Comparison of ENCODE assay signal across 13 cellular contexts in genomic region chr7:133365892-133366291, GRCh38.
DNase-seq lines count a peak whose midpoint lies in the region; ATAC-seq, FAIRE-seq and TF ChIP-seq lines count a peak whose summit lies in the region.
"Had no signal": no experiment of that assay in that cellular context is flagged by ENCODE, and none has a peak within 500 bp of the region (broad histone marks: within the 10 kb centered on the region; RNA-seq: fewer than 3 reads in every experiment).

No MANE protein-coding gene starts in this region.

- H3K4me1 ChIP-seq in mesendoderm (ENCODE audit: control insufficient read depth, low read depth, low read length) (peaks cover 21% of the 10 kb centered on the region), PC-3 (ENCODE audit: insufficient read depth, low read length) (no peaks in the 10 kb centered on the region)

- CTCF ChIA-PET in RWPE1 (lab: Yijun Ruan, JAX) (no interaction called here), PC-3 (lab: Charles Lee) (no interaction called here)

- no peaks in the 10 kb centered on the region for H3K9me2 ChIP-seq in PC-3 (replicated peaks; ENCODE audit: low read length)

- TF ChIP-seq POLR2A in H54 (IDR thresholded peaks at IDR 0.05; ENCODE audit: low read depth, low read length): no peak

- H2BK5ac ChIP-seq in mesendoderm (ENCODE audit: low read length): no peak overlapping the region

- H3K4me2 ChIP-seq in mesendoderm (ENCODE audit: low read length) (no peak overlapping the region), PC-3 (ENCODE audit: low read length) (no peak overlapping the region)

- no peak overlapping the region for H3K23ac ChIP-seq in mesendoderm (ENCODE audit: low read length)

- H3K56ac ChIP-seq in mesendoderm (ENCODE audit: low read length): no peak overlapping the region

- H3K27ac ChIP-seq in mesendoderm (ENCODE audit: low read depth, low read length) (no peak overlapping the region), RWPE1 (no peak overlapping the region), PC-3 (ENCODE audit: low read length) (no peak overlapping the region)
- H3K27ac ChIP-seq: neutrophil had no signal

- H3K9me3 ChIP-seq in PC-3 (ENCODE audit: low read length): no peaks in the 10 kb centered on the region
- H3K9me3 ChIP-seq: neutrophil had no signal

- H3K36me3 ChIP-seq in mesendoderm (ENCODE audit: control insufficient read depth, insufficient read depth, low read length) (no peaks in the 10 kb centered on the region), PC-3 (ENCODE audit: low read depth, low read length) (no peaks in the 10 kb centered on the region)
- H3K36me3 ChIP-seq: neutrophil had no signal

- no TSS peak for BruUV-seq in PC-3 (replicated peaks; lab: Mats Ljungman, UMichigan)

- intact Hi-C loops in PC-3 (cut with micrococcal nuclease): no loop called here

- H3K18ac ChIP-seq in mesendoderm (ENCODE audit: low read length): no peak overlapping the region

- no peaks in the 10 kb centered on the region for H3K79me2 ChIP-seq in mesendoderm (ENCODE audit: control insufficient read depth, insufficient read depth, low read length)
- no peaks in the 10 kb centered on the region for H3K79me2 ChIP-seq in PC-3 (ENCODE audit: low read length)

- H3K9ac ChIP-seq in mesendoderm (ENCODE audit: low read length) (no peak overlapping the region), PC-3 (ENCODE audit: low read length) (no peak overlapping the region)

- H2AFZ ChIP-seq in PC-3 (ENCODE audit: low read length): no peak overlapping the region

- no peak overlapping the region for H3K4me3 ChIP-seq in mesendoderm (ENCODE audit: low read length)
- no peak overlapping the region for H3K4me3 ChIP-seq in PC-3 (ENCODE audit: low read length)

- POLR2A ChIA-PET in RWPE1 (lab: Yijun Ruan, JAX; ENCODE audit: low non-redundant PET): no interaction called here
- POLR2A ChIA-PET in PC-3 (lab: Charles Lee; ENCODE audit: unreplicated experiment): no interaction called here

- no peak overlapping the region for H4K5ac ChIP-seq in mesendoderm (ENCODE audit: low read length)

- WGBS in mesendoderm (ENCODE audit: extremely low coverage, insufficient coverage, low lambda C conversion rate): no CpG with 5 or more reads among the region's 3 CpGs

- no peaks in the 10 kb centered on the region for H3K79me1 ChIP-seq in mesendoderm (ENCODE audit: low read length)

- H4K8ac ChIP-seq in mesendoderm (ENCODE audit: low read depth, low read length): no peak overlapping the region

- ATAC-seq in PC-3: no peak
- ATAC-seq: activated CD8-positive, alpha-beta memory T cell treated with anti-CD3 and anti-CD28 coated beads, Interleukin-2, amount 10 ng/mL, durations not matched to agents 7 days and 5 days had no signal

- no peak overlapping the region for H2BK15ac ChIP-seq in mesendoderm (replicated peaks; ENCODE audit: low read depth)

- no peak overlapping the region for H2AK5ac ChIP-seq in mesendoderm (ENCODE audit: low read length)

- TF ChIP-seq CTCF in RWPE1 (conservative IDR thresholded peaks at IDR 0.05; ENCODE audit: low read depth): no peak
- TF ChIP-seq CTCF in PC-3 (conservative IDR thresholded peaks at IDR 0.05; ENCODE audit: low read depth, low read length): no peak

- H2BK120ac ChIP-seq in mesendoderm (ENCODE audit: low read depth, low read length): no peak overlapping the region

- H4K20me1 ChIP-seq in PC-3 (ENCODE audit: low read length): no peaks in the 10 kb centered on the region

- no peak overlapping the region for H3K4ac ChIP-seq in mesendoderm (ENCODE audit: low read depth, low read length)

- DNase-seq in H54 (ENCODE audit: insufficient read length, low spot score) (no peak), astrocyte of the hippocampus (ENCODE audit: low read depth, low spot score) (peak; percentile 58), glomerular visceral epithelial cell (ENCODE audit: extremely low spot score) (peak; percentile 1), renal cortical epithelial cell (ENCODE audit: low read depth) (peak; percentile 12), mesendoderm (no peak), SKM-1 treated with dmso at 0.1 percent for 144 hours (lab: John Stamatoyannopoulos, UW; ENCODE audit: unreplicated experiment) (no peak), RWPE1 (ENCODE audit: low spot score) (no peak), PC-3 (no peak)
- DNase-seq: activated CD8-positive, alpha-beta memory T cell treated with anti-CD3 and anti-CD28 coated beads, Interleukin-2, amount 10 ng/mL, durations not matched to agents 7 days and 5 days; DMS53; stimulated activated CD4-positive, alpha-beta T cell treated with anti-CD3 and anti-CD28 coated beads, Interleukin-15, amount 100 ng/mL, for 24 hours; trophoblast cell had no signal

- H3K27me3 ChIP-seq in mesendoderm (ENCODE audit: insufficient read depth, low read length, poor library complexity): no peaks in the 10 kb centered on the region
- no peaks in the 10 kb centered on the region for H3K27me3 ChIP-seq in PC-3 (ENCODE audit: low read length)
- H3K27me3 ChIP-seq: neutrophil had no signal

- FAIRE-seq in H54 (lab: Jason Lieb, UNC): peak; percentile 38

- no peaks in the 10 kb centered on the region for H3F3A ChIP-seq in PC-3 (ENCODE audit: low read length, unreplicated experiment)

Comparison
In these comparisons a context has a peak if more than half of its experiments do, and no peak if none do; other contexts are left out.
1. DNase-seq: peak in astrocyte of the hippocampus (single experiment), glomerular visceral epithelial cell (single experiment) and renal cortical epithelial cell (single experiment); none in H54 (single experiment), mesendoderm (single experiment), SKM-1 treated with dmso at 0.1 percent for 144 hours (single experiment), RWPE1 (single experiment) and PC-3 (single experiment).